In the genomic region with DNA sequence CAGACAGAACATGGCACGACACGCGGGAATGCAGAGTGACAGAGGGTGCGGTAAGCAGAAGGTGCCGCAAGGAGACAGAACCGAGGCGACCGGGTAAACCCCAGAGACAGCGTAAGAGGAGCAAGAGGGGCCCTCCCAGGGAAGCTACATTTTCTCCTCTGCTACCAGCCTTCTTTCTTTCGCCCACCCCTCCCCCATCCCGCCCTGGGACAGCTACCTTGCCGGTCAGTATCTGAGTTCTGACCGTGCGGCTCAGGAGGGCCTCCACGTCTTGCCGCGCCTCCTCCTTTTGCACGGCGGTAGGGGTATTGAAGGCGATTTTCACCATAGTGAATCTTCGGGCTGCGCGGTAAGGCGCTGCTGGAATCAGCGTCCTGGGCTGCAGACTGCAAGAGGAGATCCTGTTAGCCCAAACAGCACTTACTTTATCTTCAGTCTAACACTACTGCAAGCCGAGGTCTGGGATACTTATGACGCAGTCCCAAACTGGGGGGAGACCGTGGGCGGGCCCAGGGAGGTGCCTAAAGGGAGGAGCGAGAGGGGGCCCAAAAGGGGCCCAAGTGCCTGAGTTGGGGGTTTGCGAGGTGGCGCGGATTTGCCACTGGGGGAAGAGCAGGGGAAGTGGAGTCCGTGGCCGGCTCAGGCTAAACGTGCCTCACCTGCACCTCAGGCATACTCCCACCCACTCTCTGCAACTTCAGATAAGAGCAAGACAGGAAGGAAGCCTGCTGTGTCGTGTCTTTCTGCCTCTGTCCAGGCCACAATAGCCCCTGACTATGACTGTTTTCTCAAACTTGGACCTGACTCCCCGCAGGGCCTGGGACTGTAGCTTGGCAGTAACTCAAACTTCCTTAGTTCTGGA, we compare ENCODE assay signal across 2 cellular contexts.
TF ChIP-seq lines count a peak whose summit lies in the region.

A gene (minus strand): TSS at position 447 of the 862 bp plus-strand sequence. CDS start 119 bp downstream, at position 328.

TF ChIP-seq in neural cell, 6 proteins besides CTCF, POLR2A, EP300 and RAD21 (continued from another document):
- TF ChIP-seq, protein P1, sequence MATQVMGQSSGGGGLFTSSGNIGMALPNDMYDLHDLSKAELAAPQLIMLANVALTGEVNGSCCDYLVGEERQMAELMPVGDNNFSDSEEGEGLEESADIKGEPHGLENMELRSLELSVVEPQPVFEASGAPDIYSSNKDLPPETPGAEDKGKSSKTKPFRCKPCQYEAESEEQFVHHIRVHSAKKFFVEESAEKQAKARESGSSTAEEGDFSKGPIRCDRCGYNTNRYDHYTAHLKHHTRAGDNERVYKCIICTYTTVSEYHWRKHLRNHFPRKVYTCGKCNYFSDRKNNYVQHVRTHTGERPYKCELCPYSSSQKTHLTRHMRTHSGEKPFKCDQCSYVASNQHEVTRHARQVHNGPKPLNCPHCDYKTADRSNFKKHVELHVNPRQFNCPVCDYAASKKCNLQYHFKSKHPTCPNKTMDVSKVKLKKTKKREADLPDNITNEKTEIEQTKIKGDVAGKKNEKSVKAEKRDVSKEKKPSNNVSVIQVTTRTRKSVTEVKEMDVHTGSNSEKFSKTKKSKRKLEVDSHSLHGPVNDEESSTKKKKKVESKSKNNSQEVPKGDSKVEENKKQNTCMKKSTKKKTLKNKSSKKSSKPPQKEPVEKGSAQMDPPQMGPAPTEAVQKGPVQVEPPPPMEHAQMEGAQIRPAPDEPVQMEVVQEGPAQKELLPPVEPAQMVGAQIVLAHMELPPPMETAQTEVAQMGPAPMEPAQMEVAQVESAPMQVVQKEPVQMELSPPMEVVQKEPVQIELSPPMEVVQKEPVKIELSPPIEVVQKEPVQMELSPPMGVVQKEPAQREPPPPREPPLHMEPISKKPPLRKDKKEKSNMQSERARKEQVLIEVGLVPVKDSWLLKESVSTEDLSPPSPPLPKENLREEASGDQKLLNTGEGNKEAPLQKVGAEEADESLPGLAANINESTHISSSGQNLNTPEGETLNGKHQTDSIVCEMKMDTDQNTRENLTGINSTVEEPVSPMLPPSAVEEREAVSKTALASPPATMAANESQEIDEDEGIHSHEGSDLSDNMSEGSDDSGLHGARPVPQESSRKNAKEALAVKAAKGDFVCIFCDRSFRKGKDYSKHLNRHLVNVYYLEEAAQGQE (IDR thresholded peaks at IDR 0.05; ENCODE audit: borderline replicate concordance) = no peak
- TF ChIP-seq POLR2AphosphoS5 (IDR thresholded peaks at IDR 0.05) (no peak), MXI1 (conservative IDR thresholded peaks at IDR 0.05; ENCODE audit: poor library complexity, severe bottlenecking) (no peak), SMC3 (conservative IDR thresholded peaks at IDR 0.05; ENCODE audit: poor library complexity) (no peak)

TF ChIP-seq in HEK293T, 16 proteins besides CTCF, POLR2A, EP300 and RAD21 (continued from another document):
- TF ChIP-seq ARNT (IDR thresholded peaks at IDR 0.05) = no peak
- no peak for TF ChIP-seq LEF1 (IDR thresholded peaks at IDR 0.05; ENCODE audit: borderline replicate concordance)
